25 cellular contexts compared by ENCODE assay signal in genomic region chr12:111748867-111749266, GRCh38. TPM values are rescaled to one million over a fixed set of nuclear protein-coding genes. Genes with fewer than 3 reads are reported as not detected.
DNase-seq lines count a peak whose midpoint lies in the region; ATAC-seq, FAIRE-seq and TF ChIP-seq lines count a peak whose summit lies in the region.
"Had no signal": no experiment of that assay in that cellular context is flagged by ENCODE, and none has a peak within 500 bp of the region (broad histone marks: within the 10 kb centered on the region; RNA-seq: fewer than 3 reads in every experiment).

No MANE protein-coding gene starts in this region.

- H3K27me3 ChIP-seq in liver (ENCODE audit: control insufficient read depth in 4 of 4, insufficient read depth in 4 of 4, low read length in 3 of 4) (no peaks in the 10 kb centered on the region), HepG2 (ENCODE audit: control insufficient read depth in 1 of 2, insufficient read depth in 2 of 2, low read length in 2 of 2) (no peaks in the 10 kb centered on the region), gastroesophageal sphincter (no peaks in the 10 kb centered on the region), right cardiac atrium (ENCODE audit: control insufficient read depth, insufficient read depth) (no peaks in the 10 kb centered on the region), MG63 (no peaks in the 10 kb centered on the region)
- H3K27me3 ChIP-seq: BLaER1 treated with 17β-estradiol and CSF1 and Interleukin-3, amounts not matched to agents 10 nM and 100 nM; SJSA1 had no signal

- in situ Hi-C loops in HepG2 (cut with HindIII; ENCODE audit: extremely low pct_ligation_motif_present, low pct_unique_long_range_greater_than_20kb) = no loop called here

- no peak overlapping the region for H3K4me3 ChIP-seq in liver (ENCODE audit: low read depth in 1 of 3, low read length in 3 of 3)
- no peak overlapping the region for H3K4me3 ChIP-seq in HepG2 (replicated peaks in 1 of 3; ENCODE audit: insufficient read depth in 1 of 3, low read depth in 2 of 3, low read length in 3 of 3)
- no peak overlapping the region for H3K4me3 ChIP-seq in gastroesophageal sphincter
- H3K4me3 ChIP-seq in right cardiac atrium (ENCODE audit: low read length) = no peak overlapping the region
- no peak overlapping the region for H3K4me3 ChIP-seq in MG63
- H3K4me3 ChIP-seq: BLaER1 treated with 17β-estradiol and CSF1 and Interleukin-3, amounts not matched to agents 10 nM and 100 nM; GM12878; GM23248; SJSA1 had no signal

- H3K4me1 ChIP-seq in liver (ENCODE audit: control insufficient read depth in 4 of 4, insufficient read depth in 4 of 4, low read length in 3 of 4) (peaks cover 0 to 32% (median 23%) of the 10 kb centered on the region in 4 donors), HepG2 (ENCODE audit: insufficient read depth, low read length) (peaks cover 14% of the 10 kb centered on the region), gastroesophageal sphincter (peaks cover 0 to 28% (median 0%) of the 10 kb centered on the region in 3 donors), right cardiac atrium (ENCODE audit: control insufficient read depth, insufficient read depth, low read length) (peaks cover 5% of the 10 kb centered on the region)
- H3K4me1 ChIP-seq: BLaER1 treated with 17β-estradiol and CSF1 and Interleukin-3, amounts not matched to agents 10 nM and 100 nM; Caco-2; SJSA1 had no signal

- no peak for TF ChIP-seq POLR2A in HepG2 (IDR thresholded peaks at IDR 0.05; ENCODE audit: insufficient read depth in 1 of 2, low read depth in 2 of 2, low read length in 2 of 2)
- TF ChIP-seq POLR2A in gastroesophageal sphincter (IDR thresholded peaks at IDR 0.05) = no peak

- no peak overlapping the region for H2AFZ ChIP-seq in HepG2 (ENCODE audit: low read length)
- H2AFZ ChIP-seq: GM23248 had no signal

- TF ChIP-seq EP300 in HepG2 (IDR thresholded peaks at IDR 0.05; ENCODE audit: low read depth in 2 of 2, low read length in 2 of 2) (no peak), HepG2 (CRISPR knock-in tag; IDR thresholded peaks at IDR 0.05; ENCODE audit: borderline replicate concordance) (no peak), gastroesophageal sphincter (IDR thresholded peaks at IDR 0.05) (no peak)

- no peak overlapping the region for H3K4me2 ChIP-seq in HepG2 (ENCODE audit: low read depth, low read length)
- H3K4me2 ChIP-seq: BLaER1 treated with 17β-estradiol and CSF1 and Interleukin-3, amounts not matched to agents 10 nM and 100 nM; KMS-11 had no signal

- no peak for ATAC-seq in HepG2
- ATAC-seq in gastroesophageal sphincter = no peak
- ATAC-seq in right cardiac atrium = peak in 1 of 2 donors; percentile 47
- ATAC-seq: GM12878, Panc1 had no signal

- H4K20me1 ChIP-seq in HepG2 (ENCODE audit: insufficient read depth, low read length) = no peaks in the 10 kb centered on the region

- H3K36me3 ChIP-seq in liver (ENCODE audit: control insufficient read depth in 4 of 4, insufficient read depth in 3 of 4, low read depth in 1 of 4, low read length in 3 of 4) (peaks cover 8 to 32% (median 21%) of the 10 kb centered on the region in 4 donors), HepG2 (replicated peaks in 1 of 2; ENCODE audit: control insufficient read depth in 1 of 2, insufficient read depth in 2 of 2, low read length in 2 of 2) (peaks cover 7 to 40% of the 10 kb centered on the region in 2 experiments), gastroesophageal sphincter (peaks cover 0 to 80% of the 10 kb centered on the region in 2 donors), MG63 (peaks cover 3% of the 10 kb centered on the region)

- no peaks in the 10 kb centered on the region for H3K79me2 ChIP-seq in HepG2 (ENCODE audit: insufficient read depth, low read length)

- no TSS peak for BruUV-seq in HepG2 (replicated peaks; lab: Mats Ljungman, UMichigan)

- CTCF ChIA-PET in HepG2 (lab: Yijun Ruan, JAX; ENCODE audit: low intra/inter-chr PET ratio, low total read pairs) = interaction anchor here (1.1 kb wide), 1 partner anchor 39 kb away, joined by 4 read pairs; no protein-coding TSS in a partner anchor

- 70% methylated on average over 7 of the region's 7 CpGs for WGBS in liver
- WGBS in HepG2 (ENCODE audit: low lambda C conversion rate) = 91% methylated on average over 7 of the region's 7 CpGs
- 53 to 68% methylated on average over 2 to 7 of the region's 7 CpGs for WGBS in gastroesophageal sphincter (ENCODE audit: low coverage in 1 of 2), 2 donors
- WGBS in right cardiac atrium = 71% methylated on average over 7 of the region's 7 CpGs

- H3K9me3 ChIP-seq in liver (ENCODE audit: control insufficient read depth in 4 of 4, low read length in 3 of 4) = no peaks in the 10 kb centered on the region
- H3K9me3 ChIP-seq in HepG2 (ENCODE audit: low read length) = no peaks in the 10 kb centered on the region
- no peaks in the 10 kb centered on the region for H3K9me3 ChIP-seq in gastroesophageal sphincter
- H3K9me3 ChIP-seq in right cardiac atrium (ENCODE audit: control insufficient read depth, low read length) = no peaks in the 10 kb centered on the region
- H3K9me3 ChIP-seq in MG63 = no peaks in the 10 kb centered on the region
- H3K9me3 ChIP-seq: BLaER1 treated with 17β-estradiol and CSF1 and Interleukin-3, amounts not matched to agents 10 nM and 100 nM; Caco-2; SJSA1 had no signal

- intact Hi-C loops in HepG2 (cut with micrococcal nuclease; ENCODE audit: unreplicated experiment) (no loop called here), right cardiac atrium (cut with DNase I) (no loop called here), posterior vena cava (cut with DNase I) (no loop called here)

- FAIRE-seq in HepG2 (lab: Jason Lieb, UNC) = no peak
- FAIRE-seq: GM12878 had no signal

- H3K9ac ChIP-seq in liver (ENCODE audit: low read depth in 1 of 2, low read length in 2 of 2) (no peak overlapping the region), HepG2 (ENCODE audit: insufficient read depth, low read depth, low read length) (no peak overlapping the region)
- H3K9ac ChIP-seq: GM23248, KMS-11 had no signal

- H3K27ac ChIP-seq in liver (ENCODE audit: low read depth in 1 of 2, low read length in 2 of 2) = peak overlapping the region; percentile 43 to 52
- no peak overlapping the region for H3K27ac ChIP-seq in HepG2 (ENCODE audit: extremely low read length, insufficient read depth, low read length)
- peak overlapping the region in 3 of 4 donors; percentile 41 to 63 (median 60) for H3K27ac ChIP-seq in gastroesophageal sphincter
- peak overlapping the region; percentile 71 for H3K27ac ChIP-seq in right cardiac atrium (ENCODE audit: low read length)
- H3K27ac ChIP-seq: BLaER1 treated with 17β-estradiol and CSF1 and Interleukin-3, amounts not matched to agents 10 nM and 100 nM; GM23248; KMS-11; SJSA1 had no signal

- DNase-seq in HepG2 (ENCODE audit: low spot score) (no peak), right cardiac atrium (no peak), posterior vena cava (ENCODE audit: low spot score) (no peak), MG63 (no peak), GOT3 (lab: John Stamatoyannopoulos, UW) (no peak)
- DNase-seq in activated CD4-positive, alpha-beta T cell treated with anti-CD3 and anti-CD28 coated beads for 1 hour = no peak
- DNase-seq: 8988T; Caco-2; CD4-positive, alpha-beta memory T cell; DMS 273 treated with DMSO at 0.1 percent for 48 hours; DMS79 treated with DMSO at 0.1 percent for 48 hours; GM23248; HCEC 1CT; IMR-90; MV-4-11; NCI-H2171; NCI-H524 treated with DMSO at 0.1 percent for 48 hours; NCI-H82 had no signal

- no peak for TF ChIP-seq RAD21 in liver (IDR thresholded peaks at IDR 0.05)
- no peak for TF ChIP-seq RAD21 in HepG2 (CRISPR knock-in tag; IDR thresholded peaks at IDR 0.05)

- TF ChIP-seq CTCF in liver (IDR thresholded peaks at IDR 0.05; ENCODE audit: low read depth, low read length, missing input control) = no peak
- TF ChIP-seq CTCF in HepG2 (CRISPR knock-in tag; IDR thresholded peaks at IDR 0.05) = no peak
- TF ChIP-seq CTCF in gastroesophageal sphincter (IDR thresholded peaks at IDR 0.05) = no peak

- POLR2A ChIA-PET in HepG2 (lab: Yijun Ruan, JAX) = no interaction called here

TF ChIP-seq in liver, 16 proteins besides CTCF, POLR2A, EP300 and RAD21 (continues in another document):
- TF ChIP-seq HNF4A (conservative IDR thresholded peaks at IDR 0.05) (no peak), HNF4G (IDR thresholded peaks at IDR 0.05) (no peak), NR2F2 (IDR thresholded peaks at IDR 0.05) (no peak)

TF ChIP-seq in HepG2, 621 proteins besides CTCF, POLR2A, EP300 and RAD21 (continues in another document):
- TF ChIP-seq JUN (CRISPR knock-in tag; IDR thresholded peaks at IDR 0.05) (no peak), ZNF430 (CRISPR knock-in tag; IDR thresholded peaks at IDR 0.05) (no peak), JDP2 (CRISPR knock-in tag; IDR thresholded peaks at IDR 0.05; ENCODE audit: borderline replicate concordance) (no peak)

RNA-seq across cellular contexts. Expression of gene ALDH2, which starts 17.9 kb away (rescaled TPM):
- total RNA-seq in liver (100 to 1,000 TPM in 1 of 2 donors, 10 to 100 TPM in 1; 93.1 to 333 TPM), HepG2 (2016; rRNA removed; fragmentation: Illumina TruSeq; extraction: Trizol) (72.8 and 103 TPM in 2 replicates), gastroesophageal sphincter (100 to 1,000 TPM; 197 to 245 (median 209) TPM), right cardiac atrium (100 to 1,000 TPM; 307 to 423 (median 349) TPM), posterior vena cava (10 to 100 TPM; 79.9 to 96.9 TPM)
- polyA plus RNA-seq in liver (100 to 1,000 TPM; 813 to 849 TPM), HepG2 (2011; rRNA removed) (67.8 and 78.8 TPM in 2 replicates), right cardiac atrium (284 TPM)
- total RNA-seq in HepG2 (2016; cell fraction: cytosol; rRNA removed; fragmentation: Illumina TruSeq; extraction: Trizol; ENCODE audit: low read depth) = 8.4 and 10.0 TPM in 2 replicates
- 66.6 and 111 TPM in 2 replicates for total RNA-seq in HepG2 (2016; cell fraction: insoluble cytoplasmic fraction; rRNA removed; fragmentation: Illumina TruSeq; extraction: Trizol)
- 21.1 and 23.4 TPM in 2 replicates for total RNA-seq in HepG2 (2016; cell fraction: membrane; rRNA removed; fragmentation: Illumina TruSeq; extraction: Trizol)
- total RNA-seq in HepG2 (2016; cell fraction: nucleus; rRNA removed; fragmentation: Illumina TruSeq; extraction: Trizol) = 30.1 and 34.3 TPM in 2 replicates
- polyA plus RNA-seq in HepG2 (2011; cell fraction: cytosol; rRNA removed) = 60.0 and 72.7 TPM in 2 replicates
- polyA plus RNA-seq in HepG2 (2011; cell fraction: nucleus; rRNA removed) = 56.8 and 58.9 TPM in 2 replicates
- polyA plus RNA-seq in HepG2 (2012) = 46.9 and 67.0 TPM in 2 replicates
- polyA plus RNA-seq in HepG2 (2016; cell fraction: cytosol; fragmentation: Illumina TruSeq; extraction: Trizol; ENCODE audit: low read depth) = 21.3 and 21.9 TPM in 2 replicates
- polyA plus RNA-seq in HepG2 (2016; cell fraction: insoluble cytoplasmic fraction; fragmentation: Illumina TruSeq; extraction: Trizol; ENCODE audit: low read depth) = 133 and 139 TPM in 2 replicates
- 31.6 and 34.9 TPM in 2 replicates for polyA plus RNA-seq in HepG2 (2016; cell fraction: membrane; fragmentation: Illumina TruSeq; extraction: Trizol; ENCODE audit: low read depth)
- 105 and 114 TPM in 2 replicates for polyA plus RNA-seq in HepG2 (2016; cell fraction: nucleus; fragmentation: Illumina TruSeq; extraction: Trizol; ENCODE audit: insufficient read depth, low read depth)
- polyA minus RNA-seq in HepG2 (2011; rRNA and poly(A)+ RNA removed; ENCODE audit: low replicate concordance) = 3.8 and 84.5 TPM in 2 replicates
- 39.2 and 47.6 TPM in 2 replicates for polyA minus RNA-seq in HepG2 (2011; cell fraction: cytosol; rRNA and poly(A)+ RNA removed)
- 13.9 and 14.5 TPM in 2 replicates for polyA minus RNA-seq in HepG2 (2011; cell fraction: nucleus; rRNA and poly(A)+ RNA removed)
- 55.8 and 61.9 TPM in 2 replicates for total RNA-seq in MG63 (2014; rRNA removed; shearing (Covaris generic); ENCODE audit: low replicate concordance)
